In the genomic region with DNA sequence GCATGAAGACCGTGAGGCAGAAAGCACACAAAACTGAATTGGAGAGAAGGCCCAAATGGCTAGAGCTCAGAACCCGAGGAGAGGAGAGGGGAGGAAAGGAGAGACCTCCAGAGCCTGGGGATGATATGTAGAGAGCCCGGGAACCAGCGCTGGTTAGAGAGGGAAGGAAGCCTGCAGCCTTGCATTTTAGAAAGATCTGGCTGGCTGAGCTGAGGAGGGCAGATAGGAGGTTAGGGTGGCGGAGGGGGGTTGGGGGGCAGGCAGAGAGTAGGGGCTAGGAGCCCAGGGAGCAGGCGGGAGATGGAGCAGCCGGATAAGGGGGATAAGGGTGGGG, we compare ENCODE assay signal across 16 cellular contexts.
A peak's percentile ranks its signal among the peaks of the same experiment; 100 is the strongest.
DNase-seq lines count a peak whose midpoint lies in the region; ATAC-seq, FAIRE-seq and TF ChIP-seq lines count a peak whose summit lies in the region.
"Had no signal": no experiment of that assay in that cellular context is flagged by ENCODE, and none has a peak within 500 bp of the region (broad histone marks: within the 10 kb centered on the region; RNA-seq: fewer than 3 reads in every experiment).

No MANE protein-coding gene starts in this region.

- peak overlapping the region; percentile 31 for H4K91ac ChIP-seq in mesenchymal stem cell (ENCODE audit: low read length)

- TF ChIP-seq CTCF in omental fat pad (IDR thresholded peaks at IDR 0.05), result no peak

- no peak overlapping the region for H2AFZ ChIP-seq in mesenchymal stem cell (ENCODE audit: low read depth, low read length)

- peaks cover 52% of the 10 kb centered on the region for H3K4me1 Mint-ChIP-seq in activated CD4-positive, alpha-beta T cell treated with anti-CD3 and anti-CD28 coated beads, Interleukin-2, amount 10 ng/mL, durations not matched to agents 24 days and 14 days

- peaks cover 69% of the 10 kb centered on the region for H3K4me1 ChIP-seq in mesenchymal stem cell (ENCODE audit: control insufficient read depth, insufficient read depth, low read depth, low read length)

- H2BK12ac ChIP-seq in mesenchymal stem cell (ENCODE audit: low read length in 2 of 2), result peak overlapping the region in 1 of 2 experiments; percentile 57

- WGBS in mesenchymal stem cell, result 81% methylated on average over 7 of the region's 7 CpGs

- peak overlapping the region in 1 of 2 experiments; percentile 84 for H3K18ac ChIP-seq in mesenchymal stem cell (ENCODE audit: low read depth in 1 of 2, low read length in 2 of 2)

- no peak overlapping the region for H3K4me2 ChIP-seq in mesenchymal stem cell (ENCODE audit: low read length, poor library complexity, severe bottlenecking)

- H2BK120ac ChIP-seq in mesenchymal stem cell (ENCODE audit: low read depth, low read length), result peak overlapping the region; percentile 1

- peak overlapping the region; percentile 1 to 43 for H3K4ac ChIP-seq in mesenchymal stem cell (ENCODE audit: low read depth in 1 of 2, low read length in 2 of 2)

- no peaks in the 10 kb centered on the region for H3K9me3 Mint-ChIP-seq in activated CD4-positive, alpha-beta T cell treated with anti-CD3 and anti-CD28 coated beads, Interleukin-2, amount 10 ng/mL, durations not matched to agents 24 days and 14 days

- no peak for DNase-seq in activated CD4-positive, alpha-beta T cell treated with anti-CD3 and anti-CD28 coated beads, Interleukin-2, amount 10 ng/mL, durations not matched to agents 24 days and 14 days
- DNase-seq in activated CD4-positive, alpha-beta T cell treated with anti-CD3 and anti-CD28 coated beads for 4 hours, result no peak
- no peak for DNase-seq in mesenchymal stem cell
- no peak for DNase-seq in frontal cortex (ENCODE audit: low spot score in 2 of 2)
- DNase-seq in omental fat pad (ENCODE audit: low spot score), result no peak
- DNase-seq: activated CD4-positive, alpha-beta T cell treated with anti-CD3 and anti-CD28 coated beads, Interleukin-2, amount 50 U/mL, for 1 hour; activated gamma-delta T cell treated with Interleukin-2 at 50 U/mL for 16 hours; cortex of kidney; foreskin keratinocyte; GOT3; upper lobe of right lung had no signal

- intact Hi-C loops in activated CD4-positive, alpha-beta T cell treated with anti-CD3 and anti-CD28 coated beads, Interleukin-2, amount 10 ng/mL, durations not matched to agents 24 days and 14 days (cut with micrococcal nuclease), result no loop called here

- no peaks in the 10 kb centered on the region for H3K9me3 ChIP-seq in mesenchymal stem cell (ENCODE audit: control insufficient read depth, low read length)
- H3K9me3 ChIP-seq: upper lobe of right lung had no signal

- no peak for ATAC-seq in HG02763 (IDR thresholded peaks at IDR 0.05; ENCODE audit: unreplicated experiment)
- ATAC-seq in omental fat pad (ENCODE audit: low FRiP score), result no peak
- ATAC-seq: foreskin keratinocyte, left colon, upper lobe of right lung had no signal

- peak overlapping the region; percentile 47 for H3K27ac Mint-ChIP-seq in activated CD4-positive, alpha-beta T cell treated with anti-CD3 and anti-CD28 coated beads, Interleukin-2, amount 10 ng/mL, durations not matched to agents 24 days and 14 days

- peak overlapping the region; percentile 1 for H3K27ac ChIP-seq in angular gyrus (ENCODE audit: low read depth, low read length)
- H3K27ac ChIP-seq in mesenchymal stem cell (ENCODE audit: low read length, poor library complexity, severe bottlenecking), result no peak overlapping the region
- H3K27ac ChIP-seq in temporal lobe (ENCODE audit: low read depth, low read length), result peak overlapping the region; percentile 17
- H3K27ac ChIP-seq: foreskin keratinocyte had no signal

- H3K36me3 Mint-ChIP-seq in activated CD4-positive, alpha-beta T cell treated with anti-CD3 and anti-CD28 coated beads, Interleukin-2, amount 10 ng/mL, durations not matched to agents 24 days and 14 days (ENCODE audit: low read depth), result peaks cover 49% of the 10 kb centered on the region

- H3K4me3 ChIP-seq in mesenchymal stem cell (ENCODE audit: insufficient read depth in 1 of 2, low read depth in 1 of 2, low read length in 2 of 2), result no peak overlapping the region
- H3K4me3 ChIP-seq: upper lobe of right lung had no signal

- peaks cover 12 to 16% of the 10 kb centered on the region in 2 experiments for H3K36me3 ChIP-seq in mesenchymal stem cell (ENCODE audit: control insufficient read depth in 1 of 2, insufficient read depth in 2 of 2, low read depth in 1 of 2, low read length in 2 of 2)

- no peak overlapping the region for H2BK5ac ChIP-seq in mesenchymal stem cell (ENCODE audit: low read depth, low read length, poor library complexity, severe bottlenecking)

- H2AK5ac ChIP-seq in mesenchymal stem cell (ENCODE audit: low read length, severe bottlenecking), result peak overlapping the region; percentile 31

- H3K27me3 ChIP-seq in mesenchymal stem cell (ENCODE audit: control insufficient read depth in 1 of 2, insufficient read depth in 1 of 2, low read length in 2 of 2), result no peaks in the 10 kb centered on the region
- H3K27me3 ChIP-seq: foreskin keratinocyte, upper lobe of right lung had no signal

- no peak for FAIRE-seq in frontal cortex (lab: Jason Lieb, UNC)
- FAIRE-seq: GM12892 had no signal

- H3K9ac ChIP-seq in mesenchymal stem cell (ENCODE audit: low read length), result peak overlapping the region; percentile 20

- no peak overlapping the region for H2BK15ac ChIP-seq in mesenchymal stem cell (ENCODE audit: low read depth, poor library complexity, severe bottlenecking)

- peaks cover 12% of the 10 kb centered on the region for H3K79me1 ChIP-seq in mesenchymal stem cell (replicated peaks; ENCODE audit: low read length, poor library complexity, severe bottlenecking)

- no peak overlapping the region for H3K23ac ChIP-seq in mesenchymal stem cell (ENCODE audit: low read length in 2 of 2)

- H3K14ac ChIP-seq in mesenchymal stem cell (ENCODE audit: low read length in 2 of 2), result no peak overlapping the region

- peak overlapping the region; percentile 24 for H3K4me3 Mint-ChIP-seq in activated CD4-positive, alpha-beta T cell treated with anti-CD3 and anti-CD28 coated beads, Interleukin-2, amount 10 ng/mL, durations not matched to agents 24 days and 14 days

- H3K27me3 Mint-ChIP-seq in activated CD4-positive, alpha-beta T cell treated with anti-CD3 and anti-CD28 coated beads, Interleukin-2, amount 10 ng/mL, durations not matched to agents 24 days and 14 days, result no peaks in the 10 kb centered on the region

- no peak overlapping the region for H4K8ac ChIP-seq in mesenchymal stem cell (ENCODE audit: low read length)
